8 cellular contexts compared by ENCODE assay signal in genomic region chr10:10362780-10363179, GRCh38.
"Had no signal": no experiment of that assay in that cellular context is flagged by ENCODE, and none has a peak within 500 bp of the region (broad histone marks: within the 10 kb centered on the region; RNA-seq: fewer than 3 reads in every experiment).

No MANE protein-coding gene starts in this region.

- H3K4me3 Mint-ChIP-seq: H9, HFFc6, IgD-negative memory B cell had no signal

- H3K4me1 Mint-ChIP-seq: IgD-negative memory B cell had no signal

- H3K27ac Mint-ChIP-seq: HFFc6, IgD-negative memory B cell had no signal

- H3K27ac ChIP-seq: GM23248, HL-60 had no signal

- H3K4me3 ChIP-seq: GM23248 had no signal

- H2AFZ ChIP-seq: GM23248 had no signal

- H3K9ac ChIP-seq: GM23248 had no signal

- DNase-seq: GM23248, GOT3, H9, HCEC 1CT, HFFc6, KBM-7 had no signal
